ENCODE assay signal across 10 cellular contexts in the genomic region with DNA sequence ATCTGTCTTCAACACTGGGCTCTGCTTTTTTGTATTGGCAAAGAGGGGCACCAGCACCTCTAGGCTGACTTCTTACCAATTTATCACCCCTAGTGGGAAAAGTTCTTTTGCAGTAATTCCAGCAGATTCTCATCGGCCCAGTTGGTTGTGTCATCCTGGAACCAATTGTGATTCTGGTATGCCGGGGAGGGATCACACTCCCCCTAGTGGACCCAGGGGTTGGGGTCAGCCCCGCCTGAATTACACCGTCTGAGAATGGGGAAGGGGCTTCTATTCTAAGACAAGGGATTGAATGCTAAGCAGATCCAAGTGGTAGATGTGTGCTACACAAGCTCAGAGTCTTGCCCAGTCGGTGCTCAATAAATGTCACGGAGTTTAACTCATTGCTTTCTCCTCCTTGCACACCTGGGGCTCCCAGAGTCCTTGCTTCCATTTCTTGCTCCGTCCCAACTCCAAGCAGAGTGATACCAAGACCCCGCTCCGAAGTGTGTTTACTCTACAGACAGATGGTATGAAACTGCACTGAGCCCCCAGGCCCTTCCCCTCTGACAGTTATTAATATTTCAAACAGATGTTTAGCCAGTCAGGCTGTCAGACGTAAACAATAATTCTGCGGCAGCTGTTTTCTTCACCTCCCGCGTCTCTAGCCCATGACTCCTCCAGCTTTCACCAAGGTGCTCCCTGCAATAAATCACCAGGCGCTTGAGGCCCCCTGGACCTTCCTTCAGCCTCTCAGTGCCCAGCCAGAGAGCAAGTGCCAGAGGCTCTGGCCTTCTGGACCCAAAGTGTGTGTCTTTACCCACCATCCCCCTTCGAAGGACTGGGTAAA.
A peak's percentile ranks its signal among the peaks of the same experiment; 100 is the strongest.
DNase-seq lines count a peak whose midpoint lies in the region; ATAC-seq and TF ChIP-seq lines count a peak whose summit lies in the region.
"Had no signal": no experiment of that assay in that cellular context is flagged by ENCODE, and none has a peak within 500 bp of the region (broad histone marks: within the 10 kb centered on the region; RNA-seq: fewer than 3 reads in every experiment).

No MANE protein-coding gene starts in this region.

- in situ Hi-C loops in astrocyte of the cerebellum (cut with HindIII; ENCODE audit: low sequenced_read_pairs), result no loop called here

- intact Hi-C loops in left lung (cut with DNase I), result no loop called here

- no peaks in the 10 kb centered on the region for H3K9me3 ChIP-seq in left lung

- H3K27me3 ChIP-seq in left lung, result no peaks in the 10 kb centered on the region

- no peak overlapping the region for H3K4me3 ChIP-seq in HFF-Myc (replicated peaks; ENCODE audit: low read depth, low read length)
- H3K4me3 ChIP-seq in astrocyte of the cerebellum (ENCODE audit: low read depth, low read length), result no peak overlapping the region
- no peak overlapping the region for H3K4me3 ChIP-seq in left lung

- no peak overlapping the region for H3K27ac ChIP-seq in left lung

- ATAC-seq in left lung, result peak; percentile 21
- ATAC-seq in HG03039 (IDR thresholded peaks at IDR 0.05; ENCODE audit: unreplicated experiment), result no peak
- ATAC-seq: stimulated activated naive B cell treated with anti-CD40 and anti-IgM and Interleukin-4, amounts not matched to agents 10 μg/mL and 1 μg/mL and 100 μg/mL, for 72 hours had no signal

- peak; percentile 59 for DNase-seq in AG20443 (ENCODE audit: low spot score)
- DNase-seq in HFF-Myc (ENCODE audit: extremely low read depth, low read depth), result no peak
- DNase-seq in astrocyte of the cerebellum (ENCODE audit: low read depth), result no peak
- DNase-seq in left lung, result no peak
- DNase-seq in NOMO-1 (lab: John Stamatoyannopoulos, UW; ENCODE audit: unreplicated experiment in 2 of 2), result no peak
- DNase-seq in cerebellar nuclear complex (lab: John Stamatoyannopoulos, UW), result no peak
- no peak for DNase-seq in NCI-H2107 treated with DMSO at 0.1 percent for 48 hours (lab: John Stamatoyannopoulos, UW; ENCODE audit: unreplicated experiment)
- DNase-seq: DMS79 treated with DMSO at 0.1 percent for 48 hours; stimulated activated naive B cell treated with anti-CD40 and anti-IgM and Interleukin-4, amounts not matched to agents 10 μg/mL and 1 μg/mL and 100 μg/mL, for 72 hours had no signal

- H3K4me1 ChIP-seq in left lung, result peaks cover 0 to 8% of the 10 kb centered on the region in 2 donors

- TF ChIP-seq CTCF in HFF-Myc (IDR thresholded peaks at IDR 0.05; ENCODE audit: low read depth, low read length, missing control alignments), result peak; percentile 68
- peak; percentile 50 for TF ChIP-seq CTCF in astrocyte of the cerebellum (IDR thresholded peaks at IDR 0.05; ENCODE audit: low read depth, low read length, missing control alignments)
- TF ChIP-seq CTCF in left lung (IDR thresholded peaks at IDR 0.05), result peak; percentile 21 to 25

- no peaks in the 10 kb centered on the region for H3K36me3 ChIP-seq in left lung
